8 cellular contexts compared by ENCODE assay signal in the genomic region with DNA sequence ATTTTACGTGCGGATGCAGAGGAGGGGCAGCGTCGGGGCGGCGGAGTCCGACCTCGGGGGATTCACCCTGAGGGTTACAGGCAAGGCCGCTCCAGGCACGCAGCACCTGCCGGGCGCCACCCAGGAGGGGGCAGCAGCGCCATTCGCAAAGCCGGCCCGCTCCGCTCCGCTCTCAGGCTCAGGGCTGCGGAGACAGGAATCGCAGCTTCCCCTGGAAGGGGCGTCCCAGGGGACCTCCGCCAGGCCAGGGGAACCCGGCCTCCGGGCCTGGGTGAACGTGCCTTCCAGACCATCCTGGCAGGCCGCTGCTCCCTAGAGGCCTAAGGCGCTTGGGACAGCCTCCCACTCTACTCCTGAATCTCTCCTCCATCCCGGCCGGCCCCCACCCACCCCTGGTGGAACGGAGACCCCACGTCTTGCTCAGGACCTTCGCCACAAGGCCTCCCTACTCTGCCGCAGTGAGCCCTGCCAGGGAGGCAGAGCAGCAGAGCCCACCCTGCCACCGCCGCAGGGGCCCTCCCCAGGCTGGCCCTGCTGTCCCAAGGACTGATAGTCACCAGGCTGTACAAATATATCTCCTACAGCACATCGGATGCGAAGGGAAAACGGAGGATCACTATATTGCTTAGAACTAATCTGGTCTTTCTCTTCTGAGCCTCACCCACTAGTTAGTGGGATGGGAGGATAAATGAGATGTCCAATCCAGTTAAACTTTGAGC.
DNase-seq lines count a peak whose midpoint lies in the region; ATAC-seq and TF ChIP-seq lines count a peak whose summit lies in the region.

No MANE protein-coding gene starts in this region.

- intact Hi-C loops in breast epithelium (cut with DNase I; ENCODE audit: low total_unique reads): no loop called here

- peaks cover 4% of the 10 kb centered on the region for H3K4me1 ChIP-seq in CD4-positive, CD25-positive, alpha-beta regulatory T cell (ENCODE audit: control insufficient read depth, insufficient read depth, low read length, poor library complexity, severe bottlenecking)
- H3K4me1 ChIP-seq in breast epithelium: no peaks in the 10 kb centered on the region

- no peaks in the 10 kb centered on the region for H3K36me3 ChIP-seq in CD4-positive, CD25-positive, alpha-beta regulatory T cell (ENCODE audit: control insufficient read depth, insufficient read depth, low read length)
- no peaks in the 10 kb centered on the region for H3K36me3 ChIP-seq in breast epithelium

- H3K27me3 Mint-ChIP-seq in CD4-positive, CD25-positive, alpha-beta regulatory T cell: peaks cover 2% of the 10 kb centered on the region

- no peak overlapping the region for H3K4me3 Mint-ChIP-seq in CD4-positive, CD25-positive, alpha-beta regulatory T cell

- TF ChIP-seq CTCF in WI38 (IDR thresholded peaks at IDR 0.05; ENCODE audit: low read depth, low read length) (peak; percentile 63), breast epithelium (IDR thresholded peaks at IDR 0.05) (peak in 2 of 3 donors; percentile 17 to 63)

- peak; percentile 36 to 46 (median 41) for DNase-seq in CD4-positive, CD25-positive, alpha-beta regulatory T cell
- no peak for DNase-seq in breast epithelium (ENCODE audit: low spot score in 2 of 2)
- peak; percentile 65 for DNase-seq in kidney tubule cell (ENCODE audit: low spot score)
- peak; percentile 54 to 79 for DNase-seq in stimulated activated CD4-positive, alpha-beta T cell treated with anti-CD3 and anti-CD28 coated beads, Interleukin-4, amount 100 ng/mL, for 4 hours
- DNase-seq in middle frontal gyrus (ENCODE audit: extremely low spot score, low spot score): no peak

- peak; percentile 58 to 76 for ATAC-seq in CD4-positive, CD25-positive, alpha-beta regulatory T cell (ENCODE audit: low read depth in 2 of 2)
- ATAC-seq in GM19468 (IDR thresholded peaks at IDR 0.05; ENCODE audit: extremely low read depth, unreplicated experiment) (peak; percentile 86), HG03565 (IDR thresholded peaks at IDR 0.05; ENCODE audit: unreplicated experiment) (peak; percentile 83)

- H3K36me3 Mint-ChIP-seq in CD4-positive, CD25-positive, alpha-beta regulatory T cell: no peaks in the 10 kb centered on the region

- no peak overlapping the region for H3K27ac Mint-ChIP-seq in CD4-positive, CD25-positive, alpha-beta regulatory T cell

- no peaks in the 10 kb centered on the region for H3K9me3 ChIP-seq in CD4-positive, CD25-positive, alpha-beta regulatory T cell (ENCODE audit: control insufficient read depth in 2 of 2, low read length in 2 of 2)
- H3K9me3 ChIP-seq in breast epithelium: no peaks in the 10 kb centered on the region

- H3K4me3 ChIP-seq in CD4-positive, CD25-positive, alpha-beta regulatory T cell (ENCODE audit: low read depth, low read length): no peak overlapping the region
- no peak overlapping the region for H3K4me3 ChIP-seq in WI38 (ENCODE audit: low read depth, low read length)
- H3K4me3 ChIP-seq in breast epithelium: peak overlapping the region in 2 of 3 donors; percentile 17 to 36

- no peaks in the 10 kb centered on the region for H3K27me3 ChIP-seq in CD4-positive, CD25-positive, alpha-beta regulatory T cell (ENCODE audit: control insufficient read depth, insufficient read depth, low read length)
- no peaks in the 10 kb centered on the region for H3K27me3 ChIP-seq in breast epithelium

- H3K4me1 Mint-ChIP-seq in CD4-positive, CD25-positive, alpha-beta regulatory T cell: peaks cover 0 to 8% (median 2%) of the 10 kb centered on the region in 4 donors

- TF ChIP-seq POLR2A in breast epithelium (IDR thresholded peaks at IDR 0.05): no peak

- H3K27ac ChIP-seq in CD4-positive, CD25-positive, alpha-beta regulatory T cell (ENCODE audit: insufficient read depth, low read length, poor library complexity, severe bottlenecking): no peak overlapping the region
- peak overlapping the region; percentile 22 to 71 for H3K27ac ChIP-seq in breast epithelium

- peaks cover 0 to 3% (median 0%) of the 10 kb centered on the region in 7 donors for H3K9me3 Mint-ChIP-seq in CD4-positive, CD25-positive, alpha-beta regulatory T cell

Comparison
In these comparisons a context has a peak if more than half of its experiments do, and no peak if none do; other contexts are left out.
1. DNase-seq: peak in CD4-positive, CD25-positive, alpha-beta regulatory T cell (3 of 3), kidney tubule cell (single experiment) and stimulated activated CD4-positive, alpha-beta T cell treated with anti-CD3 and anti-CD28 coated beads, Interleukin-4, amount 100 ng/mL, for 4 hours (2 of 2); none in breast epithelium (0 of 2) and middle frontal gyrus (single experiment).
2. H3K4me3 ChIP-seq: peak in breast epithelium (2 of 3); none in CD4-positive, CD25-positive, alpha-beta regulatory T cell (single experiment) and WI38 (single experiment).
3. Peak in every context shown above with its lines, with median percentiles within 50 percentile points of each other: ATAC-seq.